11 cellular contexts compared by ENCODE assay signal in genomic region chr10:104323721-104324686, GRCh38. TPM values are rescaled to one million over a fixed set of nuclear protein-coding genes. Genes with fewer than 3 reads are reported as not detected.
DNase-seq lines count a peak whose midpoint lies in the region; ATAC-seq and TF ChIP-seq lines count a peak whose summit lies in the region.
"Had no signal": no experiment of that assay in that cellular context is flagged by ENCODE, and none has a peak within 500 bp of the region (broad histone marks: within the 10 kb centered on the region; RNA-seq: fewer than 3 reads in every experiment).

No MANE protein-coding gene starts in this region.

- ATAC-seq in GM21576 (IDR thresholded peaks at IDR 0.05; ENCODE audit: unreplicated experiment) (no peak), HG02623 (IDR thresholded peaks at IDR 0.05; ENCODE audit: unreplicated experiment) (no peak)

- no peak overlapping the region for H4K8ac ChIP-seq in H9 (replicated peaks; ENCODE audit: insufficient read length, low read depth, low read length)

- H3K36me3 Mint-ChIP-seq in H9 (ENCODE audit: insufficient read depth in 1 of 3, low read depth in 3 of 3) (peaks cover 14 to 23% (median 22%) of the 10 kb centered on the region in 3 experiments), endodermal cell (ENCODE audit: low read depth) (peaks cover 8% of the 10 kb centered on the region)

- H2BK120ac ChIP-seq in H9 (ENCODE audit: low read depth, low read length, poor library complexity, severe bottlenecking) = no peak overlapping the region

- peaks cover 81 to 82% of the 10 kb centered on the region in 2 experiments for H3K4me1 Mint-ChIP-seq in H9
- peaks cover 38% of the 10 kb centered on the region for H3K4me1 Mint-ChIP-seq in endodermal cell

- no peak overlapping the region for H2BK20ac ChIP-seq in H9 (ENCODE audit: low read depth, low read length, poor library complexity, severe bottlenecking)

- no peak overlapping the region for H3K4ac ChIP-seq in H9 (ENCODE audit: low read depth, low read length)

- no peak overlapping the region for H3K23ac ChIP-seq in H9 (ENCODE audit: insufficient read length, low read depth, low read length)

- no peaks in the 10 kb centered on the region for H4K20me1 ChIP-seq in H9 (ENCODE audit: control insufficient read depth, insufficient read depth, insufficient read length)

- TF ChIP-seq CTCF in H9 (conservative IDR thresholded peaks at IDR 0.05) (no peak), endodermal cell (conservative IDR thresholded peaks at IDR 0.05) (no peak), sigmoid colon (IDR thresholded peaks at IDR 0.05) (no peak)

- no peak overlapping the region for H2BK15ac ChIP-seq in H9 (ENCODE audit: low read depth, low read length)

- no peak overlapping the region for H3K27ac ChIP-seq in H9 (ENCODE audit: insufficient read length, low read depth, low read length)
- no peak overlapping the region for H3K27ac ChIP-seq in endodermal cell (ENCODE audit: low read depth, low read length)
- H3K27ac ChIP-seq in sigmoid colon = peak overlapping the region; percentile 78 to 99 (median 96)

- H3K36me3 ChIP-seq in endodermal cell (ENCODE audit: control insufficient read depth, insufficient read depth, low read length) (peaks cover 5% of the 10 kb centered on the region), sigmoid colon (no peaks in the 10 kb centered on the region)
- H3K36me3 ChIP-seq: adrenal gland, Peyer's patch had no signal

- H3K4me1 ChIP-seq in H9 (ENCODE audit: insufficient read depth, low read length) (peaks cover 21% of the 10 kb centered on the region), endodermal cell (ENCODE audit: control insufficient read depth, insufficient read depth, low read length) (peaks cover 9% of the 10 kb centered on the region), sigmoid colon (peaks cover 0 to 97% (median 96%) of the 10 kb centered on the region in 4 donors)

- H3K4me3 Mint-ChIP-seq in H9 = peak overlapping the region in 1 of 2 experiments; percentile 55; a peak in 1 of 5 replicates
- H3K4me3 Mint-ChIP-seq in endodermal cell = no peak overlapping the region
- H3K4me3 Mint-ChIP-seq: neural crest cell had no signal

- WGBS in H9 (ENCODE audit: extremely low coverage, insufficient read length, low lambda C conversion rate) = no CpG with 5 or more reads among the region's 13 CpGs
- 92 to 98% methylated on average over 9 to 13 of the region's 13 CpGs for WGBS in endodermal cell (ENCODE audit: insufficient coverage in 1 of 2, insufficient read length in 1 of 2), 2 experiments
- WGBS in sigmoid colon, 2 donors = 71 to 91% methylated on average over 13 of the region's 13 CpGs

- no peak overlapping the region for H2AFZ ChIP-seq in H9 (ENCODE audit: low read length)

- H3K27ac Mint-ChIP-seq in H9 = peak overlapping the region; percentile 48 to 95 (median 72); a peak in 6 of 7 replicates
- peak overlapping the region; percentile 21 for H3K27ac Mint-ChIP-seq in endodermal cell

- no peak overlapping the region for H2AK5ac ChIP-seq in H9 (ENCODE audit: insufficient read length, low read length)

- TF ChIP-seq EP300 in sigmoid colon (IDR thresholded peaks at IDR 0.05) = no peak

- H3K56ac ChIP-seq in H9 (ENCODE audit: insufficient read length, low read depth, low read length) = no peak overlapping the region

- no peak overlapping the region for H3K18ac ChIP-seq in H9 (ENCODE audit: insufficient read length, low read depth, low read length)

- H2BK5ac ChIP-seq in H9 (ENCODE audit: insufficient read length, low read length) = no peak overlapping the region

- H3K27me3 Mint-ChIP-seq in H9 (ENCODE audit: low read depth) (no peaks in the 10 kb centered on the region), endodermal cell (ENCODE audit: insufficient read depth) (no peaks in the 10 kb centered on the region)

- TF ChIP-seq POLR2A in sigmoid colon (IDR thresholded peaks at IDR 0.05) = no peak

- no peak overlapping the region for H2BK12ac ChIP-seq in H9 (ENCODE audit: insufficient read length, low read depth, low read length)

- H3K9me3 Mint-ChIP-seq in H9 = no peaks in the 10 kb centered on the region
- no peaks in the 10 kb centered on the region for H3K9me3 Mint-ChIP-seq in endodermal cell
- H3K9me3 Mint-ChIP-seq: neural crest cell had no signal

- intact Hi-C loops in sigmoid colon (cut with DNase I) = no loop called here

- no peak overlapping the region; the same call in 1 of the 2 replicates for H3K14ac ChIP-seq in H9 (ENCODE audit: insufficient read depth, low read length)

- H3K79me2 ChIP-seq in H9 (ENCODE audit: insufficient read depth, low read length) = peaks cover 21% of the 10 kb centered on the region; the same call in 1 of the 2 replicates

- no peak overlapping the region for H3K9ac ChIP-seq in H9 (ENCODE audit: extremely low read depth, insufficient read length, low read length)
- H3K9ac ChIP-seq in endodermal cell (ENCODE audit: extremely low read depth, low read length, poor library complexity, severe bottlenecking) = no peak overlapping the region

- H4K5ac ChIP-seq in H9 (ENCODE audit: insufficient read length, low read depth, low read length) = no peak overlapping the region

- H3K27me3 ChIP-seq in H9 (ENCODE audit: insufficient read depth, low read length) = no peaks in the 10 kb centered on the region
- H3K27me3 ChIP-seq in endodermal cell (ENCODE audit: control insufficient read depth, insufficient read depth, low read length, poor library complexity, severe bottlenecking) = no peaks in the 10 kb centered on the region
- no peaks in the 10 kb centered on the region for H3K27me3 ChIP-seq in sigmoid colon
- H3K27me3 ChIP-seq: adrenal gland, Peyer's patch had no signal

- no peaks in the 10 kb centered on the region for H3K9me3 ChIP-seq in H9 (ENCODE audit: control insufficient read depth, low read depth, low read length)
- no peaks in the 10 kb centered on the region for H3K9me3 ChIP-seq in endodermal cell (ENCODE audit: control insufficient read depth, low read length)
- H3K9me3 ChIP-seq in sigmoid colon = no peaks in the 10 kb centered on the region
- H3K9me3 ChIP-seq: adrenal gland, Peyer's patch had no signal

- peaks cover 4% of the 10 kb centered on the region for H3K23me2 ChIP-seq in H9 (ENCODE audit: insufficient read length, low read depth, low read length, poor library complexity, severe bottlenecking)

- no peaks in the 10 kb centered on the region for H3K79me1 ChIP-seq in H9 (ENCODE audit: insufficient read depth, low read depth, low read length, poor library complexity, severe bottlenecking)

- H3T11ph ChIP-seq in H9 (ENCODE audit: low read length) = no peak overlapping the region

- H3K4me3 ChIP-seq in endodermal cell (ENCODE audit: low read length) = no peak overlapping the region
- no peak overlapping the region for H3K4me3 ChIP-seq in sigmoid colon
- H3K4me3 ChIP-seq: adrenal gland, Peyer's patch had no signal

- DNase-seq in H9 (no peak), SIG-M5 (lab: John Stamatoyannopoulos, UW) (peak; percentile 13), endodermal cell (peak; percentile 45), sigmoid colon (peak; percentile 78), NCI-H446 (lab: John Stamatoyannopoulos, UW) (no peak), ureter (ENCODE audit: low spot score) (no peak)

- H3K4me2 ChIP-seq in H9 (ENCODE audit: insufficient read depth, insufficient read length, low read length) = no peak overlapping the region

- no peak overlapping the region for H4K91ac ChIP-seq in H9 (ENCODE audit: insufficient read length, low read depth, low read length)

RNA-seq across cellular contexts. Expression of gene ITPRIP, which starts 14.3 kb away (rescaled TPM):
- 22.2 and 22.5 TPM in 2 replicates for total RNA-seq in H9 (2021)
- total RNA-seq in endodermal cell = 10 to 100 TPM in 1 of 2 donors, 1 to 10 TPM in 1; 9.1 to 11.0 TPM
- polyA plus RNA-seq in endodermal cell (2013, experiment 1 of 2) = 14.4 TPM
- 14.9 TPM for polyA plus RNA-seq in endodermal cell (2013, experiment 2 of 2)
- total RNA-seq in sigmoid colon = 10 to 100 TPM; 11.4 to 22.4 (median 15.3) TPM
- polyA plus RNA-seq in sigmoid colon = 1 to 10 TPM; 1.2 to 8.6 (median 1.6) TPM
- total RNA-seq in ureter = 18.3 TPM

RNA-seq across cellular contexts. Expression of gene CFAP58, which starts 29.6 kb away (rescaled TPM):
- total RNA-seq in H9 (2021) (0.63 and 0.88 TPM in 2 replicates), endodermal cell (under 1 TPM; 0.68 to 0.97 TPM), sigmoid colon (1 to 10 TPM in 1 of 4 donors, under 1 TPM in 3; 0.36 to 1.1 (median 0.61) TPM), ureter (0.55 TPM)
- 0.57 TPM for polyA plus RNA-seq in endodermal cell (2013, experiment 1 of 2)
- 0.50 TPM for polyA plus RNA-seq in endodermal cell (2013, experiment 2 of 2)
- polyA plus RNA-seq in sigmoid colon = under 1 TPM in 1 of 3 donors, not detected in 2; 0.09 TPM

RNA-seq across cellular contexts. Expression of gene GSTO2, which starts 55.0 kb away (rescaled TPM):
- total RNA-seq in H9 (2021) (12.0 and 14.5 TPM in 2 replicates), endodermal cell (10 to 100 TPM; 17.8 to 18.8 TPM), sigmoid colon (1 to 10 TPM in 3 of 4 donors, under 1 TPM in 1; 0.68 to 2.1 (median 1.4) TPM), ureter (47.0 TPM)
- polyA plus RNA-seq in endodermal cell (2013, experiment 1 of 2) = 2.8 TPM
- 2.4 TPM for polyA plus RNA-seq in endodermal cell (2013, experiment 2 of 2)
- polyA plus RNA-seq in sigmoid colon = 10 to 100 TPM in 2 of 3 donors, 1 to 10 TPM in 1; 9.7 to 13.2 (median 12.2) TPM

Comparison
In these comparisons a context has a peak if more than half of its experiments do, and no peak if none do; other contexts are left out.
1. DNase-seq: peak in SIG-M5 (single experiment), endodermal cell (single experiment) and sigmoid colon (single experiment); none in H9 (single experiment), NCI-H446 (0 of 2) and ureter (single experiment).
2. H3K27ac ChIP-seq: peak in sigmoid colon (4 of 4); none in H9 (single experiment) and endodermal cell (single experiment).